Comparison of ENCODE assay signal across 11 cellular contexts in genomic region chr21:36145259-36145658, GRCh38. TPM values are rescaled to one million over a fixed set of nuclear protein-coding genes. Genes with fewer than 3 reads are reported as not detected.
"Had no signal": no experiment of that assay in that cellular context is flagged by ENCODE, and none has a peak within 500 bp of the region (broad histone marks: within the 10 kb centered on the region; RNA-seq: fewer than 3 reads in every experiment).

No MANE protein-coding gene starts in this region.

- H3K9me3 Mint-ChIP-seq: activated T-cell treated with anti-CD3 and anti-CD28 coated beads, Interleukin-2, amount 50 U/mL, for 72 hours had no signal

- DNase-seq: activated CD8-positive, alpha-beta memory T cell treated with anti-CD3 and anti-CD28 coated beads, Interleukin-2, amount 50 U/mL, for 4 hours; activated T-cell treated with anti-CD3 and anti-CD28 coated beads, Interleukin-2, amount 50 U/mL, for 72 hours; adrenal gland; hippocampal formation; midbrain; pancreas; stimulated activated CD4-positive, alpha-beta T cell treated with anti-CD3 and anti-CD28 coated beads, Interleukin-1b, Interleukin-23, amount 100 ng/mL, for 48 hours had no signal

- H3K36me3 ChIP-seq: adrenal gland, cardiac muscle cell, pancreas had no signal

- H3K9me3 ChIP-seq: adrenal gland, esophagus muscularis mucosa, pancreas had no signal

- H3K27ac Mint-ChIP-seq: activated T-cell treated with anti-CD3 and anti-CD28 coated beads, Interleukin-2, amount 50 U/mL, for 72 hours had no signal

- ATAC-seq: activated T-cell treated with anti-CD3 and anti-CD28 coated beads, Interleukin-2, amount 50 U/mL, for 72 hours; left lobe of liver; pancreas; SK-N-SH treated with all-trans-retinoic acid at 6 μM for 48 hours had no signal

- H3K27me3 ChIP-seq: adrenal gland, esophagus muscularis mucosa, pancreas had no signal

- H3K4me3 Mint-ChIP-seq: activated T-cell treated with anti-CD3 and anti-CD28 coated beads, Interleukin-2, amount 50 U/mL, for 72 hours had no signal

- H3K4me3 ChIP-seq: adrenal gland, cardiac muscle cell, esophagus muscularis mucosa, pancreas had no signal

- H3K27ac ChIP-seq: adrenal gland, cardiac muscle cell, esophagus muscularis mucosa, pancreas had no signal

RNA-seq across cellular contexts. Expression of gene CBR3, which starts 10.4 kb away (rescaled TPM):
- total RNA-seq: cardiac muscle cell, left lobe of liver had no signal
- polyA plus RNA-seq: cardiac muscle cell had no signal
